ENCODE assay signal across 13 cellular contexts in genomic region chr3:156749244-156749643, GRCh38.
DNase-seq lines count a peak whose midpoint lies in the region; ATAC-seq and TF ChIP-seq lines count a peak whose summit lies in the region.
"Had no signal": no experiment of that assay in that cellular context is flagged by ENCODE, and none has a peak within 500 bp of the region (broad histone marks: within the 10 kb centered on the region; RNA-seq: fewer than 3 reads in every experiment).

No MANE protein-coding gene starts in this region.

- H3K36me3 Mint-ChIP-seq in WTC11 (peaks cover 8% of the 10 kb centered on the region), mesothelial cell of epicardium (peaks cover 3% of the 10 kb centered on the region)

- H3K27me3 Mint-ChIP-seq in WTC11 (ENCODE audit: low read depth), result no peaks in the 10 kb centered on the region
- no peaks in the 10 kb centered on the region for H3K27me3 Mint-ChIP-seq in mesothelial cell of epicardium (ENCODE audit: low read depth)

- H3K27ac Mint-ChIP-seq in WTC11, result no peak overlapping the region
- H3K27ac Mint-ChIP-seq in mesothelial cell of epicardium, result peak overlapping the region; percentile 23
- H3K27ac Mint-ChIP-seq: activated CD4-positive, alpha-beta T cell treated with anti-CD3 and anti-CD28 coated beads, Interleukin-2, amount 10 ng/mL, durations not matched to agents 7 days and 5 days; stimulated activated naive CD8-positive, alpha-beta T cell treated with anti-CD3 and anti-CD28 coated beads, Interleukin-15, amount 100 ng/mL, for 72 hours; T-helper 2 cell treated with Interferon-gamma antibody and Interleukin-4, amounts not matched to agents 5 μg/mL and 100 μg/mL, for 36 hours had no signal

- ATAC-seq in WTC11 (no peak), HG03159 (IDR thresholded peaks at IDR 0.05; ENCODE audit: unreplicated experiment) (no peak), GM18868 (IDR thresholded peaks at IDR 0.05; ENCODE audit: unreplicated experiment) (no peak)
- ATAC-seq: K562; stimulated activated naive CD8-positive, alpha-beta T cell treated with anti-CD3 and anti-CD28 coated beads, Interleukin-15, amount 100 ng/mL, for 72 hours had no signal

- no peak overlapping the region for H3K4me3 Mint-ChIP-seq in WTC11
- no peak overlapping the region for H3K4me3 Mint-ChIP-seq in mesothelial cell of epicardium
- H3K4me3 Mint-ChIP-seq: activated CD4-positive, alpha-beta T cell treated with anti-CD3 and anti-CD28 coated beads, Interleukin-2, amount 10 ng/mL, durations not matched to agents 7 days and 5 days; stimulated activated naive CD8-positive, alpha-beta T cell treated with anti-CD3 and anti-CD28 coated beads, Interleukin-15, amount 100 ng/mL, for 72 hours; T-helper 2 cell treated with Interferon-gamma antibody and Interleukin-4, amounts not matched to agents 5 μg/mL and 100 μg/mL, for 36 hours had no signal

- CTCF ChIA-PET in WTC11 (lab: Charles Lee), result no interaction called here

- DNase-seq in COLO668 (lab: John Stamatoyannopoulos, UW; ENCODE audit: unreplicated experiment) (peak; percentile 26), WTC11 (ENCODE audit: low spot score) (no peak), mesothelial cell of epicardium (ENCODE audit: low spot score in 2 of 2, unreplicated experiment in 2 of 2) (no peak)
- no peak for DNase-seq in effector CD8-positive, alpha-beta T cell (lab: John Stamatoyannopoulos, UW)
- DNase-seq in activated CD4-positive, alpha-beta T cell treated with anti-CD3 and anti-CD28 coated beads, Interleukin-2, amount 50 U/mL, for 48 hours, result no peak
- DNase-seq: activated CD4-positive, alpha-beta T cell treated with anti-CD3 and anti-CD28 coated beads, Interleukin-2, amount 10 ng/mL, durations not matched to agents 7 days and 5 days; NCI-H2081 treated with DMSO at 0.1 percent for 48 hours; stimulated activated naive CD8-positive, alpha-beta T cell treated with anti-CD3 and anti-CD28 coated beads, Interleukin-15, amount 100 ng/mL, for 72 hours had no signal

- H3K9me3 Mint-ChIP-seq in WTC11 (peaks cover 9% of the 10 kb centered on the region), mesothelial cell of epicardium (peaks cover 8% of the 10 kb centered on the region)

- TF ChIP-seq CTCF in WTC11 (IDR thresholded peaks at IDR 0.05) (no peak), mesothelial cell of epicardium (IDR thresholded peaks at IDR 0.05; ENCODE audit: unreplicated experiment) (no peak)

- TF ChIP-seq RAD21 in Ishikawa (IDR thresholded peaks at IDR 0.05; ENCODE audit: low read depth), result no peak

- H3K4me1 Mint-ChIP-seq in WTC11 (peaks cover 46% of the 10 kb centered on the region), mesothelial cell of epicardium (peaks cover 30% of the 10 kb centered on the region)
- H3K4me1 Mint-ChIP-seq: activated CD4-positive, alpha-beta T cell treated with anti-CD3 and anti-CD28 coated beads, Interleukin-2, amount 10 ng/mL, durations not matched to agents 7 days and 5 days had no signal

- POLR2A ChIA-PET in WTC11 (lab: Charles Lee), result interaction anchor here (0.6 kb wide), 1 partner anchor 214 kb away, joined by 3 read pairs; no protein-coding TSS in a partner anchor

- no peak for TF ChIP-seq EP300 in Ishikawa (IDR thresholded peaks at IDR 0.05; ENCODE audit: borderline replicate concordance)

TF ChIP-seq in Ishikawa, 13 proteins besides CTCF, POLR2A, EP300 and RAD21:
- TF ChIP-seq ZBTB7A (IDR thresholded peaks at IDR 0.05; ENCODE audit: low read depth), result no peak
- TF ChIP-seq EGR1 (IDR thresholded peaks at IDR 0.05), result no peak
- 0 out of 2 replicates have a peak, but pooled peaks have one; percentile 19 for TF ChIP-seq USF1 (IDR thresholded peaks at IDR 0.05)
- no peak for TF ChIP-seq TAF1 (IDR thresholded peaks at IDR 0.05; ENCODE audit: low read depth)
- no peak for TF ChIP-seq REST (IDR thresholded peaks at IDR 0.05; ENCODE audit: low read depth)

TF ChIP-seq in WTC11, 78 proteins besides CTCF, POLR2A, EP300 and RAD21:
- TF ChIP-seq USF2 (CRISPR knock-in tag; IDR thresholded peaks at IDR 0.05) (peak; percentile 62), GABPB1 (CRISPR knock-in tag; IDR thresholded peaks at IDR 0.05) (peak; percentile 39; the same call in 1 of the 2 replicates), MYBL2 (CRISPR knock-in tag; IDR thresholded peaks at IDR 0.05) (no peak), PRRX2 (CRISPR knock-in tag; IDR thresholded peaks at IDR 0.05) (no peak), KAT7 (CRISPR knock-in tag; IDR thresholded peaks at IDR 0.05; ENCODE audit: borderline replicate concordance) (no peak)
